In genomic region chr6:82195619-82196018, GRCh38 we compare ENCODE assay signal across 25 cellular contexts. TPM values are rescaled to one million over a fixed set of nuclear protein-coding genes. Genes with fewer than 3 reads are reported as not detected.
DNase-seq lines count a peak whose midpoint lies in the region; FAIRE-seq and TF ChIP-seq lines count a peak whose summit lies in the region.
"Had no signal": no experiment of that assay in that cellular context is flagged by ENCODE, and none has a peak within 500 bp of the region (broad histone marks: within the 10 kb centered on the region; RNA-seq: fewer than 3 reads in every experiment).

No MANE protein-coding gene starts in this region.

- H3K4me1 ChIP-seq in left ventricle myocardium inferior = peaks cover 23% of the 10 kb centered on the region
- H3K4me1 ChIP-seq in right atrium auricular region = peaks cover 0 to 8% of the 10 kb centered on the region in 2 donors
- H3K4me1 ChIP-seq in subcutaneous abdominal adipose tissue (ENCODE audit: control insufficient read depth in 5 of 5, insufficient read depth in 5 of 5, low read length in 5 of 5) = peaks cover 0 to 14% (median 7%) of the 10 kb centered on the region in 5 donors
- no peaks in the 10 kb centered on the region for H3K4me1 ChIP-seq in small intestine (ENCODE audit: control insufficient read depth in 2 of 2, insufficient read depth in 1 of 2, low read depth in 1 of 2, low read length in 1 of 2)
- H3K4me1 ChIP-seq: BE2C; BLaER1 treated with 17β-estradiol and CSF1 and Interleukin-3, amounts not matched to agents 10 nM and 100 nM had no signal

- 93 to 98% (median 95%) methylated on average over 4 of the region's 4 CpGs for WGBS in small intestine, 3 donors

- FAIRE-seq in small intestine (lab: Jason Lieb, UNC) = no peak
- FAIRE-seq: A204.1, GM12891, GM18507, H54 had no signal

- H3K27me3 ChIP-seq in left ventricle myocardium inferior (ENCODE audit: low read depth) (no peaks in the 10 kb centered on the region), right atrium auricular region (no peaks in the 10 kb centered on the region), subcutaneous abdominal adipose tissue (ENCODE audit: control insufficient read depth in 5 of 5, insufficient read depth in 4 of 5, low read length in 5 of 5) (no peaks in the 10 kb centered on the region), small intestine (ENCODE audit: control insufficient read depth in 2 of 2, insufficient read depth in 2 of 2, low read length in 2 of 2) (no peaks in the 10 kb centered on the region)
- H3K27me3 ChIP-seq: BE2C; BLaER1 treated with 17β-estradiol and CSF1 and Interleukin-3, amounts not matched to agents 10 nM and 100 nM had no signal

- intact Hi-C loops in left ventricle myocardium inferior (cut with micrococcal nuclease) = no loop called here

- H3K9ac ChIP-seq in SK-N-MC (ENCODE audit: insufficient read length) (no peak overlapping the region), subcutaneous abdominal adipose tissue (ENCODE audit: low read length in 5 of 5) (peak overlapping the region in 1 of 5 donors; percentile 56)
- H3K9ac ChIP-seq: BLaER1 treated with 17β-estradiol and CSF1 and Interleukin-3, amounts not matched to agents 10 nM and 100 nM had no signal

- H3K4me3 ChIP-seq in left ventricle myocardium inferior = no peak overlapping the region
- H3K4me3 ChIP-seq in right atrium auricular region = no peak overlapping the region
- H3K4me3 ChIP-seq in SK-N-MC = no peak overlapping the region
- H3K4me3 ChIP-seq in subcutaneous abdominal adipose tissue (ENCODE audit: low read depth in 1 of 5, low read length in 5 of 5) = no peak overlapping the region
- H3K4me3 ChIP-seq in small intestine (ENCODE audit: low read depth in 1 of 2, low read length in 2 of 2) = no peak overlapping the region
- H3K4me3 ChIP-seq: BLaER1 treated with 17β-estradiol and CSF1 and Interleukin-3, amounts not matched to agents 10 nM and 100 nM; HAP-1 had no signal

- no peak for TF ChIP-seq CTCF in left ventricle myocardium inferior (IDR thresholded peaks at IDR 0.05; ENCODE audit: borderline replicate concordance)
- no peak for TF ChIP-seq CTCF in right atrium auricular region (IDR thresholded peaks at IDR 0.05)

- no peaks in the 10 kb centered on the region for H3K9me3 ChIP-seq in left ventricle myocardium inferior (replicated peaks)
- no peaks in the 10 kb centered on the region for H3K9me3 ChIP-seq in right atrium auricular region
- H3K9me3 ChIP-seq in SK-N-MC (ENCODE audit: low read depth, low read length) = no peaks in the 10 kb centered on the region
- no peaks in the 10 kb centered on the region for H3K9me3 ChIP-seq in subcutaneous abdominal adipose tissue (ENCODE audit: control insufficient read depth in 5 of 5, low read length in 5 of 5)
- H3K9me3 ChIP-seq in small intestine (ENCODE audit: control insufficient read depth, low read depth) = no peaks in the 10 kb centered on the region
- H3K9me3 ChIP-seq: BE2C; BLaER1 treated with 17β-estradiol and CSF1 and Interleukin-3, amounts not matched to agents 10 nM and 100 nM; HAP-1 had no signal

- peaks cover 75% of the 10 kb centered on the region for H3K36me3 ChIP-seq in left ventricle myocardium inferior
- peaks cover 70% of the 10 kb centered on the region for H3K36me3 ChIP-seq in right atrium auricular region
- peaks cover 94% of the 10 kb centered on the region for H3K36me3 ChIP-seq in SK-N-MC (ENCODE audit: insufficient read depth, low read length)
- peaks cover 33 to 67% (median 54%) of the 10 kb centered on the region in 5 donors for H3K36me3 ChIP-seq in subcutaneous abdominal adipose tissue (ENCODE audit: control insufficient read depth in 5 of 5, insufficient read depth in 5 of 5, low read length in 5 of 5)
- peaks cover 4 to 22% of the 10 kb centered on the region in 2 donors for H3K36me3 ChIP-seq in small intestine (ENCODE audit: control insufficient read depth in 2 of 2, insufficient read depth in 2 of 2, low read length in 2 of 2)

- DNase-seq in NCI-H82 (lab: John Stamatoyannopoulos, UW) (peak; percentile 2), NCI-H82 treated with DMSO at 0.1 percent for 48 hours (lab: John Stamatoyannopoulos, UW; ENCODE audit: unreplicated experiment) (no peak), left ventricle myocardium inferior (no peak), right atrium auricular region (ENCODE audit: low spot score) (no peak), SK-N-MC (ENCODE audit: low read depth, low spot score) (no peak), retina (no peak), small intestine (no peak)
- DNase-seq: ACHN; AML-193; BE2C; CD4-positive, alpha-beta T cell; CD8-positive, alpha-beta memory T cell; DMS53; DMS79 treated with DMSO at 0.1 percent for 48 hours; GF-D8; GOT3; HFFc6 had no signal

- H3K27ac ChIP-seq in left ventricle myocardium inferior (replicated peaks) (peak overlapping the region; percentile 24), right atrium auricular region (no peak overlapping the region), SK-N-MC (0 out of 2 replicates have a peak overlapping the region, but pooled peaks have one; percentile 34), subcutaneous abdominal adipose tissue (ENCODE audit: low read depth, low read length) (peak overlapping the region; percentile 33), small intestine (ENCODE audit: low read depth in 1 of 2, low read length in 1 of 2) (no peak overlapping the region)
- H3K27ac ChIP-seq: 22Rv1; BLaER1 treated with 17β-estradiol and CSF1 and Interleukin-3, amounts not matched to agents 10 nM and 100 nM had no signal

RNA-seq across cellular contexts. Expression of gene IBTK, which starts 51.9 kb away (rescaled TPM):
- total RNA-seq in left ventricle myocardium inferior = 28.5 TPM
- total RNA-seq in right atrium auricular region = 10 to 100 TPM; 24.8 TPM
- 10 to 100 TPM; 19.1 to 30.2 (median 27.6) TPM for polyA plus RNA-seq in small intestine

Comparison
In these comparisons a context has a peak if more than half of its experiments do, and no peak if none do; other contexts are left out.
1. H3K27ac ChIP-seq: peak in left ventricle myocardium inferior (single experiment), SK-N-MC (single experiment) and subcutaneous abdominal adipose tissue (single experiment); none in right atrium auricular region (0 of 2) and small intestine (0 of 2).